In genomic region chr20:36090223-36090622, GRCh38 we compare ENCODE assay signal across 26 cellular contexts.
"Had no signal": no experiment of that assay in that cellular context is flagged by ENCODE, and none has a peak within 500 bp of the region (broad histone marks: within the 10 kb centered on the region; RNA-seq: fewer than 3 reads in every experiment).

No MANE protein-coding gene starts in this region.

- H3K27me3 ChIP-seq: testis, tibial artery had no signal

- FAIRE-seq: endometrium, islet of Langerhans, urothelium cell line had no signal

- H3K27ac ChIP-seq: gastrocnemius medialis, heart left ventricle, left lung, prostate gland, sigmoid colon, testis, tibial artery, upper lobe of left lung had no signal

- H3K4me1 ChIP-seq: prostate gland had no signal

- H3K9me3 ChIP-seq: gastrocnemius medialis, heart left ventricle, left lung, prostate gland, sigmoid colon, testis, tibial artery, upper lobe of left lung had no signal

- H2AFZ ChIP-seq: hepatocyte had no signal

- ATAC-seq: effector memory CD8-positive, alpha-beta T cell; gastrocnemius medialis; heart left ventricle; left cardiac atrium; left lung; naive thymus-derived CD4-positive, alpha-beta T cell; right cardiac atrium; stimulated activated effector memory CD8-positive, alpha-beta T cell treated with anti-CD3 and anti-CD28 coated beads, Interleukin-12 subunit alpha, Interleukin-12 subunit beta, amount 100 ng/mL, for 72 hours had no signal

- H3K36me3 ChIP-seq: gastrocnemius medialis, heart left ventricle, left lung, prostate gland, sigmoid colon, tibial artery, upper lobe of left lung had no signal

- H3K4me3 ChIP-seq: gastrocnemius medialis, heart left ventricle, hepatocyte, left lung, prostate gland, sigmoid colon, testis, tibial artery, upper lobe of left lung had no signal

- H3K4me2 ChIP-seq: hepatocyte had no signal

- DNase-seq: cortex of kidney; effector memory CD8-positive, alpha-beta T cell; erythroblast; foreskin fibroblast; gastrocnemius medialis; heart left ventricle; left cardiac atrium; left lung; mesenchymal stem cell; naive thymus-derived CD4-positive, alpha-beta T cell; nucleus accumbens; right cardiac atrium; sigmoid colon; stimulated activated CD4-positive, alpha-beta T cell treated with anti-CD3 and anti-CD28 coated beads, Interleukin-2, amount 100 ng/mL, for 24 hours; stimulated activated CD4-positive, alpha-beta T cell treated with anti-CD3 and anti-CD28 coated beads, Interleukin-4, amount 100 ng/mL, for 24 hours; stimulated activated naive CD4-positive, alpha-beta T cell treated with Interleukin-2 at 50 U/mL for 16 hours; substantia nigra; testis; tibial artery; upper lobe of left lung had no signal
